In the genomic region with DNA sequence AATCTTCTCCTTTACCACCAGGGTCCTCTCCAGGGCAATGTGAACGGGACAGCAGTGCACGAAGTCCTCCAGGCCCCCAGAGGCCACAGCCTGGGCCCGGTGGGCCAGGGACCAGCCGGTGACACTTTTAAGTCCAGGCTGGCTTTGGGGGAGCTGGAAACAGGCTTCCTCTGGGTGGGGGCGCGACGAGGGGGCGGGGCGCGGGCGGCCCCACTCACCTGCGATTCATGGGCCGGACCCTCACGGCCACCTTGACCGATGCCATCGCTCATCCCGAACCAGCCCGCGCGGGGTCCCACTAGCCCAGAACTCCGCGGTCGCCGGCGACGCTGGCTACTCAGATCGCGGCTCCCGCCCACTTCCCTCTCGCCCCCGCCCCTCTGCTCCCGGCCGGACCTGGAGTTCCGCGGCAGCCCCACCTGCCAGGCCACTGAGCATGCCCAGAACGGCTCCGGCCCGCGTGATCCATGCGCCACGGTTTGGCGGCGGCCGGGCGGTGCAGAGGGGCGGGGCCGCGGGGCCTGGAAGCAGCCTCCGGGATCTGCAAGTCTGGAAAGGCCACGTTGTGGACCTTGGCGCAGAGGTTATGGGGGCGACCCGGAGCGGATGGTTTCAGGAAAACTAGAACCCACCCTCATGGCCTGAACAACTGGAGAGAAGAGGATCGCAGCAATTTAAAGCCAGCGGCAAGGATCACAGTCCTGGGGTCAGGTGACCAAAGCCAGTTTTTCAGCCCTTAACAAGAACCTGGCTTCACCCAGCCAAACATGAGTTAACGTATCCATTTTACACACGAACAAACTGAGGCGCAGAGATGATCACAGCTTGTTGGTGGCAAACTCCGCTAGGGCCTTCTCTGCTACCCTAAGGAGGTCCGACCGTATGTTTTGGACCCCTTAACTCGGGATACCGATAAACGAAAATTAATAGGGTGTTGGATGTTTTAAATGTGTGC, we compare ENCODE assay signal across 1 cellular context.
A peak's percentile ranks its signal among the peaks of the same experiment; 100 is the strongest.
TF ChIP-seq lines count a peak whose summit lies in the region.

A gene with protein sequence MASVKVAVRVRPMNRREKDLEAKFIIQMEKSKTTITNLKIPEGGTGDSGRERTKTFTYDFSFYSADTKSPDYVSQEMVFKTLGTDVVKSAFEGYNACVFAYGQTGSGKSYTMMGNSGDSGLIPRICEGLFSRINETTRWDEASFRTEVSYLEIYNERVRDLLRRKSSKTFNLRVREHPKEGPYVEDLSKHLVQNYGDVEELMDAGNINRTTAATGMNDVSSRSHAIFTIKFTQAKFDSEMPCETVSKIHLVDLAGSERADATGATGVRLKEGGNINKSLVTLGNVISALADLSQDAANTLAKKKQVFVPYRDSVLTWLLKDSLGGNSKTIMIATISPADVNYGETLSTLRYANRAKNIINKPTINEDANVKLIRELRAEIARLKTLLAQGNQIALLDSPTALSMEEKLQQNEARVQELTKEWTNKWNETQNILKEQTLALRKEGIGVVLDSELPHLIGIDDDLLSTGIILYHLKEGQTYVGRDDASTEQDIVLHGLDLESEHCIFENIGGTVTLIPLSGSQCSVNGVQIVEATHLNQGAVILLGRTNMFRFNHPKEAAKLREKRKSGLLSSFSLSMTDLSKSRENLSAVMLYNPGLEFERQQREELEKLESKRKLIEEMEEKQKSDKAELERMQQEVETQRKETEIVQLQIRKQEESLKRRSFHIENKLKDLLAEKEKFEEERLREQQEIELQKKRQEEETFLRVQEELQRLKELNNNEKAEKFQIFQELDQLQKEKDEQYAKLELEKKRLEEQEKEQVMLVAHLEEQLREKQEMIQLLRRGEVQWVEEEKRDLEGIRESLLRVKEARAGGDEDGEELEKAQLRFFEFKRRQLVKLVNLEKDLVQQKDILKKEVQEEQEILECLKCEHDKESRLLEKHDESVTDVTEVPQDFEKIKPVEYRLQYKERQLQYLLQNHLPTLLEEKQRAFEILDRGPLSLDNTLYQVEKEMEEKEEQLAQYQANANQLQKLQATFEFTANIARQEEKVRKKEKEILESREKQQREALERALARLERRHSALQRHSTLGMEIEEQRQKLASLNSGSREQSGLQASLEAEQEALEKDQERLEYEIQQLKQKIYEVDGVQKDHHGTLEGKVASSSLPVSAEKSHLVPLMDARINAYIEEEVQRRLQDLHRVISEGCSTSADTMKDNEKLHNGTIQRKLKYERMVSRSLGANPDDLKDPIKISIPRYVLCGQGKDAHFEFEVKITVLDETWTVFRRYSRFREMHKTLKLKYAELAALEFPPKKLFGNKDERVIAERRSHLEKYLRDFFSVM (N-terminal part only) (minus strand): TSS at position 438 of the 955 bp plus-strand sequence. CDS start 173 bp downstream, at position 265.

TF ChIP-seq in HepG2, 621 proteins besides CTCF, POLR2A, EP300 and RAD21 (continued from another document and continues in another):
- TF ChIP-seq, protein P1, sequence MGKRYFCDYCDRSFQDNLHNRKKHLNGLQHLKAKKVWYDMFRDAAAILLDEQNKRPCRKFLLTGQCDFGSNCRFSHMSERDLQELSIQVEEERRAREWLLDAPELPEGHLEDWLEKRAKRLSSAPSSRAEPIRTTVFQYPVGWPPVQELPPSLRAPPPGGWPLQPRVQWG (CRISPR knock-in tag; IDR thresholded peaks at IDR 0.05; ENCODE audit: borderline replicate concordance, low read depth), result no peak
- TF ChIP-seq, protein P2, sequence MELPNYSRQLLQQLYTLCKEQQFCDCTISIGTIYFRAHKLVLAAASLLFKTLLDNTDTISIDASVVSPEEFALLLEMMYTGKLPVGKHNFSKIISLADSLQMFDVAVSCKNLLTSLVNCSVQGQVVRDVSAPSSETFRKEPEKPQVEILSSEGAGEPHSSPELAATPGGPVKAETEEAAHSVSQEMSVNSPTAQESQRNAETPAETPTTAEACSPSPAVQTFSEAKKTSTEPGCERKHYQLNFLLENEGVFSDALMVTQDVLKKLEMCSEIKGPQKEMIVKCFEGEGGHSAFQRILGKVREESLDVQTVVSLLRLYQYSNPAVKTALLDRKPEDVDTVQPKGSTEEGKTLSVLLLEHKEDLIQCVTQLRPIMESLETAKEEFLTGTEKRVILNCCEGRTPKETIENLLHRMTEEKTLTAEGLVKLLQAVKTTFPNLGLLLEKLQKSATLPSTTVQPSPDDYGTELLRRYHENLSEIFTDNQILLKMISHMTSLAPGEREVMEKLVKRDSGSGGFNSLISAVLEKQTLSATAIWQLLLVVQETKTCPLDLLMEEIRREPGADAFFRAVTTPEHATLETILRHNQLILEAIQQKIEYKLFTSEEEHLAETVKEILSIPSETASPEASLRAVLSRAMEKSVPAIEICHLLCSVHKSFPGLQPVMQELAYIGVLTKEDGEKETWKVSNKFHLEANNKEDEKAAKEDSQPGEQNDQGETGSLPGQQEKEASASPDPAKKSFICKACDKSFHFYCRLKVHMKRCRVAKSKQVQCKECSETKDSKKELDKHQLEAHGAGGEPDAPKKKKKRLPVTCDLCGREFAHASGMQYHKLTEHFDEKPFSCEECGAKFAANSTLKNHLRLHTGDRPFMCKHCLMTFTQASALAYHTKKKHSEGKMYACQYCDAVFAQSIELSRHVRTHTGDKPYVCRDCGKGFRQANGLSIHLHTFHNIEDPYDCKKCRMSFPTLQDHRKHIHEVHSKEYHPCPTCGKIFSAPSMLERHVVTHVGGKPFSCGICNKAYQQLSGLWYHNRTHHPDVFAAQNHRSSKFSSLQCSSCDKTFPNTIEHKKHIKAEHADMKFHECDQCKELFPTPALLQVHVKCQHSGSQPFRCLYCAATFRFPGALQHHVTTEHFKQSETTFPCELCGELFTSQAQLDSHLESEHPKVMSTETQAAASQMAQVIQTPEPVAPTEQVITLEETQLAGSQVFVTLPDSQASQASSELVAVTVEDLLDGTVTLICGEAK (IDR thresholded peaks at IDR 0.05), result no peak
- TF ChIP-seq, protein P2 (CRISPR knock-in tag; IDR thresholded peaks at IDR 0.05), result peak; percentile 81; the same call in 1 of the 2 replicates
- TF ChIP-seq RELA (CRISPR knock-in tag; IDR thresholded peaks at IDR 0.05) (peak; percentile 70; the same call in 1 of the 2 replicates), ZNF224 (CRISPR knock-in tag; IDR thresholded peaks at IDR 0.05) (no peak; the same call in 1 of the 2 replicates), PAWR (CRISPR knock-in tag; IDR thresholded peaks at IDR 0.05; ENCODE audit: borderline replicate concordance) (no peak; the same call in 1 of the 2 replicates), ZNF780A (CRISPR knock-in tag; IDR thresholded peaks at IDR 0.05) (no peak), ZNF367 (CRISPR knock-in tag; IDR thresholded peaks at IDR 0.05; ENCODE audit: borderline replicate concordance) (no peak), ZNF253 (CRISPR knock-in tag; IDR thresholded peaks at IDR 0.05; ENCODE audit: borderline replicate concordance) (peak; percentile 62; the same call in 1 of the 2 replicates), ZNF205 (CRISPR knock-in tag; IDR thresholded peaks at IDR 0.05) (peak; percentile 93; the same call in 1 of the 2 replicates), MTF2 (CRISPR knock-in tag; IDR thresholded peaks at IDR 0.05; ENCODE audit: borderline replicate concordance) (peak; percentile 96)
- TF ChIP-seq, protein P3, sequence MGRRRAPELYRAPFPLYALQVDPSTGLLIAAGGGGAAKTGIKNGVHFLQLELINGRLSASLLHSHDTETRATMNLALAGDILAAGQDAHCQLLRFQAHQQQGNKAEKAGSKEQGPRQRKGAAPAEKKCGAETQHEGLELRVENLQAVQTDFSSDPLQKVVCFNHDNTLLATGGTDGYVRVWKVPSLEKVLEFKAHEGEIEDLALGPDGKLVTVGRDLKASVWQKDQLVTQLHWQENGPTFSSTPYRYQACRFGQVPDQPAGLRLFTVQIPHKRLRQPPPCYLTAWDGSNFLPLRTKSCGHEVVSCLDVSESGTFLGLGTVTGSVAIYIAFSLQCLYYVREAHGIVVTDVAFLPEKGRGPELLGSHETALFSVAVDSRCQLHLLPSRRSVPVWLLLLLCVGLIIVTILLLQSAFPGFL (CRISPR knock-in tag; IDR thresholded peaks at IDR 0.05), result no peak; the same call in 1 of the 2 replicates
- TF ChIP-seq, protein P4, sequence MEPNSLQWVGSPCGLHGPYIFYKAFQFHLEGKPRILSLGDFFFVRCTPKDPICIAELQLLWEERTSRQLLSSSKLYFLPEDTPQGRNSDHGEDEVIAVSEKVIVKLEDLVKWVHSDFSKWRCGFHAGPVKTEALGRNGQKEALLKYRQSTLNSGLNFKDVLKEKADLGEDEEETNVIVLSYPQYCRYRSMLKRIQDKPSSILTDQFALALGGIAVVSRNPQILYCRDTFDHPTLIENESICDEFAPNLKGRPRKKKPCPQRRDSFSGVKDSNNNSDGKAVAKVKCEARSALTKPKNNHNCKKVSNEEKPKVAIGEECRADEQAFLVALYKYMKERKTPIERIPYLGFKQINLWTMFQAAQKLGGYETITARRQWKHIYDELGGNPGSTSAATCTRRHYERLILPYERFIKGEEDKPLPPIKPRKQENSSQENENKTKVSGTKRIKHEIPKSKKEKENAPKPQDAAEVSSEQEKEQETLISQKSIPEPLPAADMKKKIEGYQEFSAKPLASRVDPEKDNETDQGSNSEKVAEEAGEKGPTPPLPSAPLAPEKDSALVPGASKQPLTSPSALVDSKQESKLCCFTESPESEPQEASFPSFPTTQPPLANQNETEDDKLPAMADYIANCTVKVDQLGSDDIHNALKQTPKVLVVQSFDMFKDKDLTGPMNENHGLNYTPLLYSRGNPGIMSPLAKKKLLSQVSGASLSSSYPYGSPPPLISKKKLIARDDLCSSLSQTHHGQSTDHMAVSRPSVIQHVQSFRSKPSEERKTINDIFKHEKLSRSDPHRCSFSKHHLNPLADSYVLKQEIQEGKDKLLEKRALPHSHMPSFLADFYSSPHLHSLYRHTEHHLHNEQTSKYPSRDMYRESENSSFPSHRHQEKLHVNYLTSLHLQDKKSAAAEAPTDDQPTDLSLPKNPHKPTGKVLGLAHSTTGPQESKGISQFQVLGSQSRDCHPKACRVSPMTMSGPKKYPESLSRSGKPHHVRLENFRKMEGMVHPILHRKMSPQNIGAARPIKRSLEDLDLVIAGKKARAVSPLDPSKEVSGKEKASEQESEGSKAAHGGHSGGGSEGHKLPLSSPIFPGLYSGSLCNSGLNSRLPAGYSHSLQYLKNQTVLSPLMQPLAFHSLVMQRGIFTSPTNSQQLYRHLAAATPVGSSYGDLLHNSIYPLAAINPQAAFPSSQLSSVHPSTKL (CRISPR knock-in tag; IDR thresholded peaks at IDR 0.05), result peak; percentile 90
- TF ChIP-seq, protein P5, sequence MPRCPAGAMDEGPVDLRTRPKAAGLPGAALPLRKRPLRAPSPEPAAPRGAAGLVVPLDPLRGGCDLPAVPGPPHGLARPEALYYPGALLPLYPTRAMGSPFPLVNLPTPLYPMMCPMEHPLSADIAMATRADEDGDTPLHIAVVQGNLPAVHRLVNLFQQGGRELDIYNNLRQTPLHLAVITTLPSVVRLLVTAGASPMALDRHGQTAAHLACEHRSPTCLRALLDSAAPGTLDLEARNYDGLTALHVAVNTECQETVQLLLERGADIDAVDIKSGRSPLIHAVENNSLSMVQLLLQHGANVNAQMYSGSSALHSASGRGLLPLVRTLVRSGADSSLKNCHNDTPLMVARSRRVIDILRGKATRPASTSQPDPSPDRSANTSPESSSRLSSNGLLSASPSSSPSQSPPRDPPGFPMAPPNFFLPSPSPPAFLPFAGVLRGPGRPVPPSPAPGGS (CRISPR knock-in tag; IDR thresholded peaks at IDR 0.05), result peak; percentile 91
- TF ChIP-seq, protein P6, sequence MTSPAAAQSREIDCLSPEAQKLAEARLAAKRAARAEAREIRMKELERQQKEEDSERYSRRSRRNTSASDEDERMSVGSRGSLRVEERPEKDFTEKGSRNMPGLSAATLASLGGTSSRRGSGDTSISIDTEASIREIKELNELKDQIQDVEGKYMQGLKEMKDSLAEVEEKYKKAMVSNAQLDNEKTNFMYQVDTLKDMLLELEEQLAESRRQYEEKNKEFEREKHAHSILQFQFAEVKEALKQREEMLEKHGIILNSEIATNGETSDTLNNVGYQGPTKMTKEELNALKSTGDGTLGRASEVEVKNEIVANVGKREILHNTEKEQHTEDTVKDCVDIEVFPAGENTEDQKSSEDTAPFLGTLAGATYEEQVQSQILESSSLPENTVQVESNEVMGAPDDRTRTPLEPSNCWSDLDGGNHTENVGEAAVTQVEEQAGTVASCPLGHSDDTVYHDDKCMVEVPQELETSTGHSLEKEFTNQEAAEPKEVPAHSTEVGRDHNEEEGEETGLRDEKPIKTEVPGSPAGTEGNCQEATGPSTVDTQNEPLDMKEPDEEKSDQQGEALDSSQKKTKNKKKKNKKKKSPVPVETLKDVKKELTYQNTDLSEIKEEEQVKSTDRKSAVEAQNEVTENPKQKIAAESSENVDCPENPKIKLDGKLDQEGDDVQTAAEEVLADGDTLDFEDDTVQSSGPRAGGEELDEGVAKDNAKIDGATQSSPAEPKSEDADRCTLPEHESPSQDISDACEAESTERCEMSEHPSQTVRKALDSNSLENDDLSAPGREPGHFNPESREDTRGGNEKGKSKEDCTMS (CRISPR knock-in tag; conservative IDR thresholded peaks at IDR 0.05), result no peak
